In the genomic region with DNA sequence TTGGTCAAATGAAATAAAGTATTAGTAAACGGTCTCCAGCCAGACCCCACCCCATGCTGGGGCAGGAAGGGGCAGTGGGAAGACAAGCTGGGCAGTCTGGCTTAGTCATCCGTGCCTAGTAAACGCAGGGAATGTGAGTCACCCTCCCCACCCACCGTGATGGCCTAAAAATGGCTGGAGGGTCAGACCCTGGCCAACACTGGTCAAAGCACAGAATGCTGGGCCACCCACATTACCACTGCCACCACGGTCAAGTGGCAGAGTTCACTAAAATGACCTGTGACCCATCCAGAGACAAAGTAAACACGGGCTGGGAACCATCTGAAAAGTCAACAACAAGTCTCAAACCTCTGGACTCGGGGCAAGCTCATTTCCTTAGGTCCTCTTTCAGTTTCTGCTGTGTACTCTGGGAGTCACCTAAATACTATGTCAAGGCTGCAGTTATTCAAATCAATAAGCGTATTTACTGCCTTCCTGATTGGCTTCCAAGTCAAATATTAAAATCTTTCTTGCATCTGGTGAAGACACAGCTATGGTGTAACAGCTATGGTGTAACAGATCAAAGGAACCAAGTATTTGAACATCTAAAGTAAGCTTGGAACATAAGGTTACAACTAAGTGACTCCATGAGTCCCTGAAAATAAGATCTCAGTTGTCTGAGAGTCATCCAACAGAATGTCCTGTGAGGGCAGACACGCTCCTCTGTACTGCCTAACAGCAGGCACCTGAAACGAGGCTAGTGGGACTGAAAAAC, we compare ENCODE assay signal across 1 cellular context.
TF ChIP-seq lines count a peak whose summit lies in the region.

No MANE protein-coding gene starts in this region.

TF ChIP-seq in HepG2, 621 proteins besides CTCF, POLR2A, EP300 and RAD21 (continued from another document and continues in another):
- TF ChIP-seq, protein P1, sequence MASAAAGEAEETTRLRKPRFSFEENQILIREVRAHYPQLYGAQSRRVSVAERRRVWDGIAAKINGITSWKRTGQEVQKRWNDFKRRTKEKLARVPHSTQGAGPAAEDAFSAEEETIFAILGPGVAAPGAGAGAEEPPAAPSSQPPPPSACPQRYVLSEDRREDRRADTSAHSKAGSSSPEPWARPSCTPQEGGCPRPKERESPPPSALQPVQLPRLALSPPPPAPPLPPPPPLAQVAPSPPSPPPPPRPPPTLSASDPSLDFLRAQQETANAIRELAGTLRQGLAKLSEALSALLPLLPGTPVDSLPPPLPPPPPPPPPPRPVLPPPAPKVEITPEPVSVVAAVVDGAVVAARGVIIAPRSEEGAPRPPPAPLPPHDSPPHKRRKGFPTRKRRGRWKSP (CRISPR knock-in tag; IDR thresholded peaks at IDR 0.05), result 0 out of 2 replicates have a peak, but pooled peaks have one; percentile 41
- TF ChIP-seq HMG20B (CRISPR knock-in tag; conservative IDR thresholded peaks at IDR 0.05) (peak; percentile 89; the same call in 1 of the 2 replicates), RORA (CRISPR knock-in tag; IDR thresholded peaks at IDR 0.05) (peak; percentile 98), RXRA (CRISPR knock-in tag; IDR thresholded peaks at IDR 0.05) (peak; percentile 99), MEIS2 (CRISPR knock-in tag; IDR thresholded peaks at IDR 0.05) (peak; percentile 95), ZNF629 (CRISPR knock-in tag; conservative IDR thresholded peaks at IDR 0.05) (peak; percentile 66), FOXJ3 (CRISPR knock-in tag; IDR thresholded peaks at IDR 0.05; ENCODE audit: borderline replicate concordance) (peak; percentile 99; the same call in 1 of the 2 replicates), CREM (IDR thresholded peaks at IDR 0.05) (peak; percentile 98), CREM (CRISPR knock-in tag; IDR thresholded peaks at IDR 0.05) (no peak), ZNF572 (CRISPR knock-in tag; IDR thresholded peaks at IDR 0.05) (no peak), ZNF121 (CRISPR knock-in tag; IDR thresholded peaks at IDR 0.05) (peak; percentile 45; the same call in 1 of the 2 replicates), ZNF225 (CRISPR knock-in tag; IDR thresholded peaks at IDR 0.05) (no peak), NFE2 (CRISPR knock-in tag; IDR thresholded peaks at IDR 0.05) (no peak), ZNF292 (CRISPR knock-in tag; IDR thresholded peaks at IDR 0.05; ENCODE audit: borderline replicate concordance, low read depth) (no peak), FOXA1 (IDR thresholded peaks at IDR 0.05) (peak; percentile 100), FOXA1 (CRISPR knock-in tag; IDR thresholded peaks at IDR 0.05) (peak; percentile 100), MEF2D (CRISPR knock-in tag; IDR thresholded peaks at IDR 0.05) (peak; percentile 99), KLF13 (CRISPR knock-in tag; IDR thresholded peaks at IDR 0.05) (no peak), NFRKB (IDR thresholded peaks at IDR 0.05) (no peak), ZNF558 (CRISPR knock-in tag; IDR thresholded peaks at IDR 0.05; ENCODE audit: borderline replicate concordance) (peak; percentile 74; the same call in 1 of the 2 replicates), ZBTB21 (CRISPR knock-in tag; IDR thresholded peaks at IDR 0.05) (peak; percentile 66; the same call in 1 of the 2 replicates)
- TF ChIP-seq, protein P2, sequence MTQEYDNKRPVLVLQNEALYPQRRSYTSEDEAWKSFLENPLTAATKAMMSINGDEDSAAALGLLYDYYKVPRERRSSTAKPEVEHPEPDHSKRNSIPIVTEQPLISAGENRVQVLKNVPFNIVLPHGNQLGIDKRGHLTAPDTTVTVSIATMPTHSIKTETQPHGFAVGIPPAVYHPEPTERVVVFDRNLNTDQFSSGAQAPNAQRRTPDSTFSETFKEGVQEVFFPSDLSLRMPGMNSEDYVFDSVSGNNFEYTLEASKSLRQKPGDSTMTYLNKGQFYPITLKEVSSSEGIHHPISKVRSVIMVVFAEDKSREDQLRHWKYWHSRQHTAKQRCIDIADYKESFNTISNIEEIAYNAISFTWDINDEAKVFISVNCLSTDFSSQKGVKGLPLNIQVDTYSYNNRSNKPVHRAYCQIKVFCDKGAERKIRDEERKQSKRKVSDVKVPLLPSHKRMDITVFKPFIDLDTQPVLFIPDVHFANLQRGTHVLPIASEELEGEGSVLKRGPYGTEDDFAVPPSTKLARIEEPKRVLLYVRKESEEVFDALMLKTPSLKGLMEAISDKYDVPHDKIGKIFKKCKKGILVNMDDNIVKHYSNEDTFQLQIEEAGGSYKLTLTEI (CRISPR knock-in tag; conservative IDR thresholded peaks at IDR 0.05), result no peak
- TF ChIP-seq, protein P3, sequence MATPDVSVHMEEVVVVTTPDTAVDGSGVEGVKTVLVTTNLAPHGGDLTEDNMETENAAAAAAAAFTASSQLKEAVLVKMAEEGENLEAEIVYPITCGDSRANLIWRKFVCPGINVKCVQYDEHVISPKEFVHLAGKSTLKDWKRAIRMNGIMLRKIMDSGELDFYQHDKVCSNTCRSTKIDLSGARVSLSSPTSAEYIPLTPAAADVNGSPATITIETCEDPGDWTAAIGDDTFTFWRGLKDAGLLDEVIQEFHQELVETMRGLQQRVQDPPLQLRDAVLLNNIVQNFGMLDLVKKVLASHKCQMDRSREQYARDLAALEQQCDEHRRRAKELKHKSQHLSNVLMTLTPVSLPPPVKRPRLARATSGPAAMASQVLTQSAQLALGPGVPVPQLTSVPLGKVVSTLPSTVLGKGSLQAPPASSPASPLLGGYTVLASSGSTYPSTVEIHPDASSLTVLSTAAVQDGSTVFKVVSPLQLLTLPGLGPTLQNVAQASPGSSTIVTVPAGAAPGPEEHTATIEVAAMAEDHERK (CRISPR knock-in tag; IDR thresholded peaks at IDR 0.05; ENCODE audit: low read depth), result no peak
- TF ChIP-seq, protein P4, sequence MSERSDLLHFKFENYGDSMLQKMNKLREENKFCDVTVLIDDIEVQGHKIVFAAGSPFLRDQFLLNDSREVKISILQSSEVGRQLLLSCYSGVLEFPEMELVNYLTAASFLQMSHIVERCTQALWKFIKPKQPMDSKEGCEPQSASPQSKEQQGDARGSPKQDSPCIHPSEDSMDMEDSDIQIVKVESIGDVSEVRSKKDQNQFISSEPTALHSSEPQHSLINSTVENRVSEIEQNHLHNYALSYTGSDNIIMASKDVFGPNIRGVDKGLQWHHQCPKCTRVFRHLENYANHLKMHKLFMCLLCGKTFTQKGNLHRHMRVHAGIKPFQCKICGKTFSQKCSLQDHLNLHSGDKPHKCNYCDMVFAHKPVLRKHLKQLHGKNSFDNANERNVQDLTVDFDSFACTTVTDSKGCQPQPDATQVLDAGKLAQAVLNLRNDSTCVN (CRISPR knock-in tag; IDR thresholded peaks at IDR 0.05; ENCODE audit: borderline replicate concordance), result peak; percentile 98
- TF ChIP-seq, protein P5, sequence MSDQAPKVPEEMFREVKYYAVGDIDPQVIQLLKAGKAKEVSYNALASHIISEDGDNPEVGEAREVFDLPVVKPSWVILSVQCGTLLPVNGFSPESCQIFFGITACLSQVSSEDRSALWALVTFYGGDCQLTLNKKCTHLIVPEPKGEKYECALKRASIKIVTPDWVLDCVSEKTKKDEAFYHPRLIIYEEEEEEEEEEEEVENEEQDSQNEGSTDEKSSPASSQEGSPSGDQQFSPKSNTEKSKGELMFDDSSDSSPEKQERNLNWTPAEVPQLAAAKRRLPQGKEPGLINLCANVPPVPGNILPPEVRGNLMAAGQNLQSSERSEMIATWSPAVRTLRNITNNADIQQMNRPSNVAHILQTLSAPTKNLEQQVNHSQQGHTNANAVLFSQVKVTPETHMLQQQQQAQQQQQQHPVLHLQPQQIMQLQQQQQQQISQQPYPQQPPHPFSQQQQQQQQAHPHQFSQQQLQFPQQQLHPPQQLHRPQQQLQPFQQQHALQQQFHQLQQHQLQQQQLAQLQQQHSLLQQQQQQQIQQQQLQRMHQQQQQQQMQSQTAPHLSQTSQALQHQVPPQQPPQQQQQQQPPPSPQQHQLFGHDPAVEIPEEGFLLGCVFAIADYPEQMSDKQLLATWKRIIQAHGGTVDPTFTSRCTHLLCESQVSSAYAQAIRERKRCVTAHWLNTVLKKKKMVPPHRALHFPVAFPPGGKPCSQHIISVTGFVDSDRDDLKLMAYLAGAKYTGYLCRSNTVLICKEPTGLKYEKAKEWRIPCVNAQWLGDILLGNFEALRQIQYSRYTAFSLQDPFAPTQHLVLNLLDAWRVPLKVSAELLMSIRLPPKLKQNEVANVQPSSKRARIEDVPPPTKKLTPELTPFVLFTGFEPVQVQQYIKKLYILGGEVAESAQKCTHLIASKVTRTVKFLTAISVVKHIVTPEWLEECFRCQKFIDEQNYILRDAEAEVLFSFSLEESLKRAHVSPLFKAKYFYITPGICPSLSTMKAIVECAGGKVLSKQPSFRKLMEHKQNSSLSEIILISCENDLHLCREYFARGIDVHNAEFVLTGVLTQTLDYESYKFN (CRISPR knock-in tag; conservative IDR thresholded peaks at IDR 0.05), result peak; percentile 100
- TF ChIP-seq, protein P6, sequence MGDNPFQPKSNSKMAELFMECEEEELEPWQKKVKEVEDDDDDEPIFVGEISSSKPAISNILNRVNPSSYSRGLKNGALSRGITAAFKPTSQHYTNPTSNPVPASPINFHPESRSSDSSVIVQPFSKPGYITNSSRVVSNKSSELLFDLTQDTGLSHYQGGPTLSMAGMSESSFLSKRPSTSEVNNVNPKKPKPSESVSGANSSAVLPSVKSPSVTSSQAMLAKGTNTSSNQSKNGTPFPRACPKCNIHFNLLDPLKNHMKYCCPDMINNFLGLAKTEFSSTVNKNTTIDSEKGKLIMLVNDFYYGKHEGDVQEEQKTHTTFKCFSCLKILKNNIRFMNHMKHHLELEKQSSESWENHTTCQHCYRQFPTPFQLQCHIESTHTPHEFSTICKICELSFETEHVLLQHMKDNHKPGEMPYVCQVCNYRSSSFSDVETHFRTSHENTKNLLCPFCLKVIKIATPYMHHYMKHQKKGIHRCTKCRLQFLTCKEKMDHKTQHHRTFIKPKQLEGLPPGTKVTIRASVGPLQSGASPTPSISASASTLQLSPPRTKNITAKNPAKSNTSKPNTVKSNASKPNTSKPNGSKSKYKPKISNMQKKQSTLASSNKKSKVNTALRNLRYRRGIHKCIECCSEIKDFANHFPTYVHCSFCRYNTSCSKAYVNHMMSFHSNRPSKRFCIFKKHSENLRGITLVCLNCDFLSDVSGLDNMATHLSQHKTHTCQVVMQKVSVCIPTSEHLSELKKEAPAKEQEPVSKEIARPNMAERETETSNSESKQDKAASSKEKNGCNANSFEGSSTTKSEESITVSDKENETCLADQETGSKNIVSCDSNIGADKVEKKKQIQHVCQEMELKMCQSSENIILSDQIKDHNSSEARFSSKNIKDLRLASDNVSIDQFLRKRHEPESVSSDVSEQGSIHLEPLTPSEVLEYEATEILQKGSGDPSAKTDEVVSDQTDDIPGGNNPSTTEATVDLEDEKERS (CRISPR knock-in tag; IDR thresholded peaks at IDR 0.05), result no peak
- TF ChIP-seq, protein P7, sequence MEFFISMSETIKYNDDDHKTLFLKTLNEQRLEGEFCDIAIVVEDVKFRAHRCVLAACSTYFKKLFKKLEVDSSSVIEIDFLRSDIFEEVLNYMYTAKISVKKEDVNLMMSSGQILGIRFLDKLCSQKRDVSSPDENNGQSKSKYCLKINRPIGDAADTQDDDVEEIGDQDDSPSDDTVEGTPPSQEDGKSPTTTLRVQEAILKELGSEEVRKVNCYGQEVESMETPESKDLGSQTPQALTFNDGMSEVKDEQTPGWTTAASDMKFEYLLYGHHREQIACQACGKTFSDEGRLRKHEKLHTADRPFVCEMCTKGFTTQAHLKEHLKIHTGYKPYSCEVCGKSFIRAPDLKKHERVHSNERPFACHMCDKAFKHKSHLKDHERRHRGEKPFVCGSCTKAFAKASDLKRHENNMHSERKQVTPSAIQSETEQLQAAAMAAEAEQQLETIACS (CRISPR knock-in tag; IDR thresholded peaks at IDR 0.05), result no peak
- TF ChIP-seq, protein P8, sequence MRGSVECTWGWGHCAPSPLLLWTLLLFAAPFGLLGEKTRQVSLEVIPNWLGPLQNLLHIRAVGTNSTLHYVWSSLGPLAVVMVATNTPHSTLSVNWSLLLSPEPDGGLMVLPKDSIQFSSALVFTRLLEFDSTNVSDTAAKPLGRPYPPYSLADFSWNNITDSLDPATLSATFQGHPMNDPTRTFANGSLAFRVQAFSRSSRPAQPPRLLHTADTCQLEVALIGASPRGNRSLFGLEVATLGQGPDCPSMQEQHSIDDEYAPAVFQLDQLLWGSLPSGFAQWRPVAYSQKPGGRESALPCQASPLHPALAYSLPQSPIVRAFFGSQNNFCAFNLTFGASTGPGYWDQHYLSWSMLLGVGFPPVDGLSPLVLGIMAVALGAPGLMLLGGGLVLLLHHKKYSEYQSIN (CRISPR knock-in tag; IDR thresholded peaks at IDR 0.05; ENCODE audit: borderline replicate concordance), result no peak
- TF ChIP-seq, protein P9, sequence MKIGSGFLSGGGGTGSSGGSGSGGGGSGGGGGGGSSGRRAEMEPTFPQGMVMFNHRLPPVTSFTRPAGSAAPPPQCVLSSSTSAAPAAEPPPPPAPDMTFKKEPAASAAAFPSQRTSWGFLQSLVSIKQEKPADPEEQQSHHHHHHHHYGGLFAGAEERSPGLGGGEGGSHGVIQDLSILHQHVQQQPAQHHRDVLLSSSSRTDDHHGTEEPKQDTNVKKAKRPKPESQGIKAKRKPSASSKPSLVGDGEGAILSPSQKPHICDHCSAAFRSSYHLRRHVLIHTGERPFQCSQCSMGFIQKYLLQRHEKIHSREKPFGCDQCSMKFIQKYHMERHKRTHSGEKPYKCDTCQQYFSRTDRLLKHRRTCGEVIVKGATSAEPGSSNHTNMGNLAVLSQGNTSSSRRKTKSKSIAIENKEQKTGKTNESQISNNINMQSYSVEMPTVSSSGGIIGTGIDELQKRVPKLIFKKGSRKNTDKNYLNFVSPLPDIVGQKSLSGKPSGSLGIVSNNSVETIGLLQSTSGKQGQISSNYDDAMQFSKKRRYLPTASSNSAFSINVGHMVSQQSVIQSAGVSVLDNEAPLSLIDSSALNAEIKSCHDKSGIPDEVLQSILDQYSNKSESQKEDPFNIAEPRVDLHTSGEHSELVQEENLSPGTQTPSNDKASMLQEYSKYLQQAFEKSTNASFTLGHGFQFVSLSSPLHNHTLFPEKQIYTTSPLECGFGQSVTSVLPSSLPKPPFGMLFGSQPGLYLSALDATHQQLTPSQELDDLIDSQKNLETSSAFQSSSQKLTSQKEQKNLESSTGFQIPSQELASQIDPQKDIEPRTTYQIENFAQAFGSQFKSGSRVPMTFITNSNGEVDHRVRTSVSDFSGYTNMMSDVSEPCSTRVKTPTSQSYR (CRISPR knock-in tag; IDR thresholded peaks at IDR 0.05; ENCODE audit: borderline replicate concordance), result peak; percentile 58; the same call in 1 of the 2 replicates
- TF ChIP-seq, protein P10, sequence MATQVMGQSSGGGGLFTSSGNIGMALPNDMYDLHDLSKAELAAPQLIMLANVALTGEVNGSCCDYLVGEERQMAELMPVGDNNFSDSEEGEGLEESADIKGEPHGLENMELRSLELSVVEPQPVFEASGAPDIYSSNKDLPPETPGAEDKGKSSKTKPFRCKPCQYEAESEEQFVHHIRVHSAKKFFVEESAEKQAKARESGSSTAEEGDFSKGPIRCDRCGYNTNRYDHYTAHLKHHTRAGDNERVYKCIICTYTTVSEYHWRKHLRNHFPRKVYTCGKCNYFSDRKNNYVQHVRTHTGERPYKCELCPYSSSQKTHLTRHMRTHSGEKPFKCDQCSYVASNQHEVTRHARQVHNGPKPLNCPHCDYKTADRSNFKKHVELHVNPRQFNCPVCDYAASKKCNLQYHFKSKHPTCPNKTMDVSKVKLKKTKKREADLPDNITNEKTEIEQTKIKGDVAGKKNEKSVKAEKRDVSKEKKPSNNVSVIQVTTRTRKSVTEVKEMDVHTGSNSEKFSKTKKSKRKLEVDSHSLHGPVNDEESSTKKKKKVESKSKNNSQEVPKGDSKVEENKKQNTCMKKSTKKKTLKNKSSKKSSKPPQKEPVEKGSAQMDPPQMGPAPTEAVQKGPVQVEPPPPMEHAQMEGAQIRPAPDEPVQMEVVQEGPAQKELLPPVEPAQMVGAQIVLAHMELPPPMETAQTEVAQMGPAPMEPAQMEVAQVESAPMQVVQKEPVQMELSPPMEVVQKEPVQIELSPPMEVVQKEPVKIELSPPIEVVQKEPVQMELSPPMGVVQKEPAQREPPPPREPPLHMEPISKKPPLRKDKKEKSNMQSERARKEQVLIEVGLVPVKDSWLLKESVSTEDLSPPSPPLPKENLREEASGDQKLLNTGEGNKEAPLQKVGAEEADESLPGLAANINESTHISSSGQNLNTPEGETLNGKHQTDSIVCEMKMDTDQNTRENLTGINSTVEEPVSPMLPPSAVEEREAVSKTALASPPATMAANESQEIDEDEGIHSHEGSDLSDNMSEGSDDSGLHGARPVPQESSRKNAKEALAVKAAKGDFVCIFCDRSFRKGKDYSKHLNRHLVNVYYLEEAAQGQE (IDR thresholded peaks at IDR 0.05; ENCODE audit: borderline replicate concordance in 1 of 2, low read depth in 1 of 2, low read length in 2 of 2), result peak in 1 of 2 experiments; percentile 49; a peak in 2 of 4 replicates
